13 cellular contexts compared by ENCODE assay signal in genomic region chr1:159917533-159917932, GRCh38. TPM values are rescaled to one million over a fixed set of nuclear protein-coding genes. Genes with fewer than 3 reads are reported as not detected.
DNase-seq lines count a peak whose midpoint lies in the region; ATAC-seq, FAIRE-seq and TF ChIP-seq lines count a peak whose summit lies in the region.
"Had no signal": no experiment of that assay in that cellular context is flagged by ENCODE, and none has a peak within 500 bp of the region (broad histone marks: within the 10 kb centered on the region; RNA-seq: fewer than 3 reads in every experiment).

No MANE protein-coding gene starts in this region.

- peak overlapping the region; percentile 94 for H3K27ac Mint-ChIP-seq in HFFc6
- peak overlapping the region; percentile 20 to 65 for H3K27ac Mint-ChIP-seq in natural killer cell treated with Interleukin-12 subunit alpha and Interleukin-12 subunit beta and Interleukin-15 and Interleukin-18, amount 100 ng/mL, for 72 hours

- H3K79me2 ChIP-seq in K562 (ENCODE audit: control insufficient read depth, insufficient read depth, low read length): peaks cover 31% of the 10 kb centered on the region

- H3K9ac ChIP-seq in BLaER1 (no peak overlapping the region), K562 (ENCODE audit: insufficient read depth in 1 of 2, low read depth in 2 of 2, low read length in 2 of 2) (peak overlapping the region in 1 of 2 experiments; percentile 48; a peak in 1 of 4 replicates)

- CTCF ChIA-PET in K562 (lab: Yijun Ruan, JAX; ENCODE audit: low intra/inter-chr PET ratio): no interaction called here

- H3K4me1 Mint-ChIP-seq in HFFc6 (ENCODE audit: low read depth): peaks cover 100% of the 10 kb centered on the region
- H3K4me1 Mint-ChIP-seq in natural killer cell treated with Interleukin-12 subunit alpha and Interleukin-12 subunit beta and Interleukin-15 and Interleukin-18, amount 100 ng/mL, for 72 hours (ENCODE audit: low read depth in 2 of 2): peaks cover 49 to 52% of the 10 kb centered on the region in 2 donors

- H4K20me1 ChIP-seq in BLaER1: peaks cover 53% of the 10 kb centered on the region
- peaks cover 26% of the 10 kb centered on the region for H4K20me1 ChIP-seq in K562 (replicated peaks; ENCODE audit: control insufficient read depth, insufficient read depth, low read length)

- peaks cover 12% of the 10 kb centered on the region for H3K9me1 ChIP-seq in K562 (ENCODE audit: control insufficient read depth, insufficient read depth, low read length)

- no peak for TF ChIP-seq RAD21 in K562 (CRISPR knock-in tag; conservative IDR thresholded peaks at IDR 0.05 in 1 of 2, IDR thresholded peaks at IDR 0.05 in 1 of 2)

- TF ChIP-seq CTCF in HFFc6 (IDR thresholded peaks at IDR 0.05) (no peak), K562 (IDR thresholded peaks at IDR 0.05 in 2 of 3, conservative IDR thresholded peaks at IDR 0.05 in 1 of 3; ENCODE audit: insufficient read depth in 2 of 3, low read depth in 1 of 3, low read length in 3 of 3) (no peak)

- intact Hi-C loops in K562 (cut with micrococcal nuclease): no loop called here

- H3K4me3 ChIP-seq in BLaER1 (no peak overlapping the region), K562 (no peak overlapping the region)
- H3K4me3 ChIP-seq: suprapubic skin had no signal

- no TSS peak for BruUV-seq in K562 (replicated peaks; lab: Mats Ljungman, UMichigan)

- H3K4me1 ChIP-seq in BLaER1 (peaks cover 71% of the 10 kb centered on the region), K562 (replicated peaks in 1 of 2; ENCODE audit: control insufficient read depth in 2 of 2, insufficient read depth in 2 of 2, low read length in 2 of 2) (peaks cover 17 to 20% of the 10 kb centered on the region in 2 experiments)

- no peak for TF ChIP-seq EP300 in K562 (IDR thresholded peaks at IDR 0.05; ENCODE audit: low read length)

- H3K4me2 ChIP-seq in BLaER1 (peak overlapping the region; percentile 67), K562 (ENCODE audit: insufficient read depth, low read length) (no peak overlapping the region)

- peaks cover 14% of the 10 kb centered on the region; the same call in 1 of the 2 replicates for H3K27me3 Mint-ChIP-seq in HFFc6 (ENCODE audit: insufficient read depth)
- no peaks in the 10 kb centered on the region for H3K27me3 Mint-ChIP-seq in natural killer cell treated with Interleukin-12 subunit alpha and Interleukin-12 subunit beta and Interleukin-15 and Interleukin-18, amount 100 ng/mL, for 72 hours

- FAIRE-seq in K562 (lab: Jason Lieb, UNC): no peak
- FAIRE-seq: H54, TTC549 had no signal

- in situ Hi-C loops in K562 (cut with MboI) (no loop called here), KBM-7 (cut with MboI; ENCODE audit: low pct_unique_long_range_greater_than_20kb, low sequenced_read_pairs) (no loop called here)

- no peaks in the 10 kb centered on the region for H3K9me3 Mint-ChIP-seq in HFFc6
- H3K9me3 Mint-ChIP-seq in natural killer cell treated with Interleukin-12 subunit alpha and Interleukin-12 subunit beta and Interleukin-15 and Interleukin-18, amount 100 ng/mL, for 72 hours: no peaks in the 10 kb centered on the region

- 71% methylated on average over 4 of the region's 4 CpGs for WGBS in K562 (ENCODE audit: insufficient coverage, low coverage, missing lambda C conversion rate)

- H3K27ac ChIP-seq in BLaER1 (peak overlapping the region; percentile 71), K562 (ENCODE audit: extremely low read depth, low read depth, low read length) (no peak overlapping the region)

- no peaks in the 10 kb centered on the region for H3K9me3 ChIP-seq in BLaER1
- H3K9me3 ChIP-seq in K562 (replicated peaks; ENCODE audit: control insufficient read depth, insufficient read depth, low read depth, low read length): no peaks in the 10 kb centered on the region
- H3K9me3 ChIP-seq: suprapubic skin had no signal

- POLR2A ChIA-PET in K562 (lab: Yijun Ruan, JAX): interaction anchor here (0.6 to 4.1 kb wide), 7 partner anchors 6 to 90 kb away, joined by 3 to 35 read pairs (median 4); partner anchors contain the start of gene TAGLN2

- H2AFZ ChIP-seq in K562 (ENCODE audit: low read depth, low read length): no peak overlapping the region

- H3K36me3 ChIP-seq in BLaER1 (peaks cover 71% of the 10 kb centered on the region), K562 (ENCODE audit: control insufficient read depth, insufficient read depth, low read length) (peaks cover 63% of the 10 kb centered on the region)

- ATAC-seq in K562: no peak
- no peak for ATAC-seq in natural killer cell treated with Interleukin-12 subunit alpha and Interleukin-12 subunit beta and Interleukin-15 and Interleukin-18, amount 100 ng/mL, for 72 hours

- DNase-seq in HFFc6: no peak
- no peak for DNase-seq in K562 (ENCODE audit: extremely low read depth in 1 of 4, low spot score in 3 of 4)
- DNase-seq in natural killer cell treated with Interleukin-12 subunit alpha and Interleukin-12 subunit beta and Interleukin-15 and Interleukin-18, amount 100 ng/mL, for 72 hours (ENCODE audit: low spot score): no peak
- DNase-seq in COR-L47 (lab: John Stamatoyannopoulos, UW): no peak
- no peak for DNase-seq in KBM-7
- DNase-seq in KG1 (lab: John Stamatoyannopoulos, UW): no peak
- no peak for DNase-seq in NCI-H2171 treated with DMSO at 0.1 percent for 48 hours (lab: John Stamatoyannopoulos, UW)
- DNase-seq: effector CD4-positive, alpha-beta T cell; NCI-H1048 had no signal

- H3K4me3 Mint-ChIP-seq in HFFc6: peak overlapping the region; percentile 54; the same call in 1 of the 2 replicates
- H3K4me3 Mint-ChIP-seq in natural killer cell treated with Interleukin-12 subunit alpha and Interleukin-12 subunit beta and Interleukin-15 and Interleukin-18, amount 100 ng/mL, for 72 hours: no peak overlapping the region

- H3K27me3 ChIP-seq in BLaER1 (no peaks in the 10 kb centered on the region), K562 (ENCODE audit: control insufficient read depth in 2 of 2, insufficient read depth in 2 of 2, low read length in 2 of 2) (no peaks in the 10 kb centered on the region)
- H3K27me3 ChIP-seq: suprapubic skin had no signal

- TF ChIP-seq POLR2A in K562 (conservative IDR thresholded peaks at IDR 0.05): peak; percentile 58; the same call in 1 of the 2 replicates

- peaks cover 66% of the 10 kb centered on the region for H3K36me3 Mint-ChIP-seq in HFFc6 (ENCODE audit: low read depth)
- H3K36me3 Mint-ChIP-seq in natural killer cell treated with Interleukin-12 subunit alpha and Interleukin-12 subunit beta and Interleukin-15 and Interleukin-18, amount 100 ng/mL, for 72 hours: peaks cover 14% of the 10 kb centered on the region

RNA-seq across cellular contexts. Expression of gene TAGLN2, which starts 7.8 kb away (rescaled TPM):
- 100 to 1,000 TPM; 560 to 914 (median 815) TPM for total RNA-seq in HFFc6 (2021; fragmentation: NEBNext Ultra II Directional; extraction: Animal tissue kit (Norgen Biotek cat#: 25700))
- 38.5 and 101 TPM in 2 replicates for total RNA-seq in K562 (2011; cell fraction: chromatin; rRNA removed; ENCODE audit: low replicate concordance)
- total RNA-seq in K562 (2011; cell fraction: nucleolus; rRNA removed): 100 and 103 TPM in 2 replicates
- 95.8 and 128 TPM in 2 replicates for total RNA-seq in K562 (2011; cell fraction: nucleoplasm; rRNA removed)
- 456 and 502 TPM in 2 replicates for total RNA-seq in K562 (2014; rRNA removed)
- total RNA-seq in K562 (2014; rRNA removed; fragmentation: Illumina TruSeq; extraction: Trizol): 180 and 192 TPM in 2 replicates
- 247 and 249 TPM in 2 replicates for total RNA-seq in K562 (2015; rRNA removed; fragmentation: Illumina TruSeq; extraction: Trizol)
- 498 and 506 TPM in 2 replicates for total RNA-seq in K562 (2021)
- 414 and 518 TPM in 2 replicates for polyA plus RNA-seq in K562 (2011; rRNA removed)
- 883 and 1,031 TPM in 2 replicates for polyA plus RNA-seq in K562 (2011; cell fraction: cytosol; rRNA removed)
- 273 and 355 TPM in 2 replicates for polyA plus RNA-seq in K562 (2011; cell fraction: nucleus; rRNA removed)
- 571 and 615 TPM in 2 replicates for polyA plus RNA-seq in K562 (2012)
- polyA plus RNA-seq in K562 (2014; fragmentation: Illumina TruSeq; extraction: Trizol): 565 and 573 TPM in 2 replicates
- polyA plus RNA-seq in K562 (2014; fragmentation: Nextera tagmentation; extraction: Ambion mirVana): 100 to 1,000 TPM; 334 to 683 TPM
- polyA plus RNA-seq in K562 (2014; rRNA removed): 455 and 456 TPM in 2 replicates
- polyA minus RNA-seq in K562 (2011; rRNA and poly(A)+ RNA removed): 196 and 205 TPM in 2 replicates
- polyA minus RNA-seq in K562 (2011; cell fraction: cytosol; rRNA and poly(A)+ RNA removed): 239 and 243 TPM in 2 replicates
- polyA minus RNA-seq in K562 (2011; cell fraction: nucleus; rRNA and poly(A)+ RNA removed): 47.4 and 74.8 TPM in 2 replicates
- total RNA-seq in natural killer cell treated with Interleukin-12 subunit alpha and Interleukin-12 subunit beta and Interleukin-15 and Interleukin-18, amount 100 ng/mL, for 72 hours: 100 to 1,000 TPM; 239 to 375 TPM

RNA-seq across cellular contexts. Expression of gene CFAP45, which starts 17.6 kb away (rescaled TPM):
- 1 to 10 TPM in 4 of 6 experiments, under 1 TPM in 2; 0.94 to 2.5 (median 1.2) TPM for total RNA-seq in HFFc6 (2021; fragmentation: NEBNext Ultra II Directional; extraction: Animal tissue kit (Norgen Biotek cat#: 25700))
- 1.8 and 2.4 TPM in 2 replicates for total RNA-seq in K562 (2011; cell fraction: chromatin; rRNA removed; ENCODE audit: low replicate concordance)
- 0.33 and 1.1 TPM in 2 replicates for total RNA-seq in K562 (2011; cell fraction: nucleolus; rRNA removed)
- total RNA-seq in K562 (2011; cell fraction: nucleoplasm; rRNA removed): 1.2 and 2.4 TPM in 2 replicates
- 1.2 and 1.5 TPM in 2 replicates for total RNA-seq in K562 (2014; rRNA removed)
- total RNA-seq in K562 (2014; rRNA removed; fragmentation: Illumina TruSeq; extraction: Trizol): 1.2 and 1.7 TPM in 2 replicates
- 0.94 and 1.4 TPM in 2 replicates for total RNA-seq in K562 (2015; rRNA removed; fragmentation: Illumina TruSeq; extraction: Trizol)
- total RNA-seq in K562 (2021): 0.72 and 1.6 TPM in 2 replicates
- 0.85 and 1.5 TPM in 2 replicates for polyA plus RNA-seq in K562 (2011; rRNA removed)
- polyA plus RNA-seq in K562 (2011; cell fraction: cytosol; rRNA removed): 0.43 and 0.59 TPM in 2 replicates
- 0.97 and 1.1 TPM in 2 replicates for polyA plus RNA-seq in K562 (2011; cell fraction: nucleus; rRNA removed)
- polyA plus RNA-seq in K562 (2012): 0.91 and 1.0 TPM in 2 replicates
- polyA plus RNA-seq in K562 (2014; fragmentation: Illumina TruSeq; extraction: Trizol): 1.6 and 2.0 TPM in 2 replicates
- 1 to 10 TPM in 1 of 2 experiments, under 1 TPM in 1; 0.65 to 1.3 TPM for polyA plus RNA-seq in K562 (2014; fragmentation: Nextera tagmentation; extraction: Ambion mirVana)
- 1.0 and 2.4 TPM in 2 replicates for polyA plus RNA-seq in K562 (2014; rRNA removed)
- 1.6 and 1.8 TPM in 2 replicates for polyA minus RNA-seq in K562 (2011; rRNA and poly(A)+ RNA removed)
- polyA minus RNA-seq in K562 (2011; cell fraction: cytosol; rRNA and poly(A)+ RNA removed): 0.48 and 0.91 TPM in 2 replicates
- 0.40 and 0.89 TPM in 2 replicates for polyA minus RNA-seq in K562 (2011; cell fraction: nucleus; rRNA and poly(A)+ RNA removed)
- total RNA-seq in natural killer cell treated with Interleukin-12 subunit alpha and Interleukin-12 subunit beta and Interleukin-15 and Interleukin-18, amount 100 ng/mL, for 72 hours: 1 to 10 TPM in 1 of 2 donors, under 1 TPM in 1; 0.38 to 3.0 TPM

RNA-seq across cellular contexts. Expression of gene IGSF9, which starts 27.9 kb away (rescaled TPM):
- total RNA-seq in HFFc6 (2021; fragmentation: NEBNext Ultra II Directional; extraction: Animal tissue kit (Norgen Biotek cat#: 25700)): not detected
- total RNA-seq in K562 (2011; cell fraction: chromatin; rRNA removed; ENCODE audit: low replicate concordance): 0.28 TPM in 1 of 2 replicates, not detected in the other
- total RNA-seq in K562 (2011; cell fraction: nucleolus; rRNA removed): 0.13 and 0.17 TPM in 2 replicates
- total RNA-seq in K562 (2011; cell fraction: nucleoplasm; rRNA removed): 0.15 and 0.29 TPM in 2 replicates
- 0.09 and 0.24 TPM in 2 replicates for total RNA-seq in K562 (2014; rRNA removed)
- 0.04 TPM in 1 of 2 replicates, not detected in the other for total RNA-seq in K562 (2014; rRNA removed; fragmentation: Illumina TruSeq; extraction: Trizol)
- total RNA-seq in K562 (2015; rRNA removed; fragmentation: Illumina TruSeq; extraction: Trizol): 0.04 and 0.08 TPM in 2 replicates
- total RNA-seq in K562 (2021): 0.29 and 0.34 TPM in 2 replicates
- polyA plus RNA-seq in K562 (2011; rRNA removed): 0.03 and 0.09 TPM in 2 replicates
- 0.07 and 0.12 TPM in 2 replicates for polyA plus RNA-seq in K562 (2011; cell fraction: cytosol; rRNA removed)
- polyA plus RNA-seq in K562 (2011; cell fraction: nucleus; rRNA removed): 0.38 TPM in 2 replicates
- 0.18 and 0.26 TPM in 2 replicates for polyA plus RNA-seq in K562 (2012)
- 0.19 and 0.22 TPM in 2 replicates for polyA plus RNA-seq in K562 (2014; fragmentation: Illumina TruSeq; extraction: Trizol)
- under 1 TPM in 1 of 2 experiments, not detected in 1; 0.04 TPM for polyA plus RNA-seq in K562 (2014; fragmentation: Nextera tagmentation; extraction: Ambion mirVana)
- polyA plus RNA-seq in K562 (2014; rRNA removed): 0.25 and 0.31 TPM in 2 replicates
- 0.07 TPM in 1 of 2 replicates, not detected in the other for polyA minus RNA-seq in K562 (2011; rRNA and poly(A)+ RNA removed)
- 0.19 TPM in 1 of 2 replicates, not detected in the other for polyA minus RNA-seq in K562 (2011; cell fraction: cytosol; rRNA and poly(A)+ RNA removed)
- polyA minus RNA-seq in K562 (2011; cell fraction: nucleus; rRNA and poly(A)+ RNA removed): 0.11 and 0.13 TPM in 2 replicates
- not detected for total RNA-seq in natural killer cell treated with Interleukin-12 subunit alpha and Interleukin-12 subunit beta and Interleukin-15 and Interleukin-18, amount 100 ng/mL, for 72 hours

RNA-seq across cellular contexts. Expression of gene SLAMF9, which starts 36.5 kb away (rescaled TPM):
- total RNA-seq in HFFc6 (2021; fragmentation: NEBNext Ultra II Directional; extraction: Animal tissue kit (Norgen Biotek cat#: 25700)): under 1 TPM in 3 of 6 experiments, not detected in 3; 0.41 to 0.51 (median 0.46) TPM
- not detected in 2 replicates for total RNA-seq in K562 (2011; cell fraction: chromatin; rRNA removed; ENCODE audit: low replicate concordance)
- total RNA-seq in K562 (2011; cell fraction: nucleolus; rRNA removed): not detected in 2 replicates
- not detected in 2 replicates for total RNA-seq in K562 (2011; cell fraction: nucleoplasm; rRNA removed)
- total RNA-seq in K562 (2014; rRNA removed): not detected in 2 replicates
- total RNA-seq in K562 (2014; rRNA removed; fragmentation: Illumina TruSeq; extraction: Trizol): not detected in 2 replicates
- not detected in 2 replicates for total RNA-seq in K562 (2015; rRNA removed; fragmentation: Illumina TruSeq; extraction: Trizol)
- not detected in 2 replicates for total RNA-seq in K562 (2021)
- polyA plus RNA-seq in K562 (2011; rRNA removed): 0.13 TPM in 1 of 2 replicates, not detected in the other
- polyA plus RNA-seq in K562 (2011; cell fraction: cytosol; rRNA removed): not detected in 2 replicates
- not detected in 2 replicates for polyA plus RNA-seq in K562 (2011; cell fraction: nucleus; rRNA removed)
- polyA plus RNA-seq in K562 (2012): 0.19 TPM in 1 of 2 replicates, not detected in the other
- polyA plus RNA-seq in K562 (2014; fragmentation: Illumina TruSeq; extraction: Trizol): 0.25 TPM in 1 of 2 replicates, not detected in the other
- under 1 TPM in 1 of 2 experiments, not detected in 1; 0.21 TPM for polyA plus RNA-seq in K562 (2014; fragmentation: Nextera tagmentation; extraction: Ambion mirVana)
- not detected in 2 replicates for polyA plus RNA-seq in K562 (2014; rRNA removed)
- not detected in 2 replicates for polyA minus RNA-seq in K562 (2011; rRNA and poly(A)+ RNA removed)
- polyA minus RNA-seq in K562 (2011; cell fraction: cytosol; rRNA and poly(A)+ RNA removed): not detected in 2 replicates
- not detected in 2 replicates for polyA minus RNA-seq in K562 (2011; cell fraction: nucleus; rRNA and poly(A)+ RNA removed)
- not detected for total RNA-seq in natural killer cell treated with Interleukin-12 subunit alpha and Interleukin-12 subunit beta and Interleukin-15 and Interleukin-18, amount 100 ng/mL, for 72 hours
- total RNA-seq: suprapubic skin had no signal

RNA-seq across cellular contexts. Expression of gene VSIG8, which starts 55.1 kb away (rescaled TPM):
- total RNA-seq in HFFc6 (2021; fragmentation: NEBNext Ultra II Directional; extraction: Animal tissue kit (Norgen Biotek cat#: 25700)): not detected
- total RNA-seq in K562 (2011; cell fraction: chromatin; rRNA removed; ENCODE audit: low replicate concordance): not detected in 2 replicates
- total RNA-seq in K562 (2011; cell fraction: nucleolus; rRNA removed): not detected in 2 replicates
- not detected in 2 replicates for total RNA-seq in K562 (2011; cell fraction: nucleoplasm; rRNA removed)
- not detected in 2 replicates for total RNA-seq in K562 (2014; rRNA removed)
- not detected in 2 replicates for total RNA-seq in K562 (2014; rRNA removed; fragmentation: Illumina TruSeq; extraction: Trizol)
- total RNA-seq in K562 (2015; rRNA removed; fragmentation: Illumina TruSeq; extraction: Trizol): not detected in 2 replicates
- not detected in 2 replicates for total RNA-seq in K562 (2021)
- polyA plus RNA-seq in K562 (2011; rRNA removed): 0.05 TPM in 1 of 2 replicates, not detected in the other
- 0.07 TPM in 1 of 2 replicates, not detected in the other for polyA plus RNA-seq in K562 (2011; cell fraction: cytosol; rRNA removed)
- polyA plus RNA-seq in K562 (2011; cell fraction: nucleus; rRNA removed): 0.10 TPM in 1 of 2 replicates, not detected in the other
- not detected in 2 replicates for polyA plus RNA-seq in K562 (2012)
- not detected in 2 replicates for polyA plus RNA-seq in K562 (2014; fragmentation: Illumina TruSeq; extraction: Trizol)
- not detected for polyA plus RNA-seq in K562 (2014; fragmentation: Nextera tagmentation; extraction: Ambion mirVana)
- polyA plus RNA-seq in K562 (2014; rRNA removed): not detected in 2 replicates
- not detected in 2 replicates for polyA minus RNA-seq in K562 (2011; rRNA and poly(A)+ RNA removed)
- not detected in 2 replicates for polyA minus RNA-seq in K562 (2011; cell fraction: cytosol; rRNA and poly(A)+ RNA removed)
- polyA minus RNA-seq in K562 (2011; cell fraction: nucleus; rRNA and poly(A)+ RNA removed): not detected in 2 replicates
- not detected for total RNA-seq in natural killer cell treated with Interleukin-12 subunit alpha and Interleukin-12 subunit beta and Interleukin-15 and Interleukin-18, amount 100 ng/mL, for 72 hours
